In the genomic region with DNA sequence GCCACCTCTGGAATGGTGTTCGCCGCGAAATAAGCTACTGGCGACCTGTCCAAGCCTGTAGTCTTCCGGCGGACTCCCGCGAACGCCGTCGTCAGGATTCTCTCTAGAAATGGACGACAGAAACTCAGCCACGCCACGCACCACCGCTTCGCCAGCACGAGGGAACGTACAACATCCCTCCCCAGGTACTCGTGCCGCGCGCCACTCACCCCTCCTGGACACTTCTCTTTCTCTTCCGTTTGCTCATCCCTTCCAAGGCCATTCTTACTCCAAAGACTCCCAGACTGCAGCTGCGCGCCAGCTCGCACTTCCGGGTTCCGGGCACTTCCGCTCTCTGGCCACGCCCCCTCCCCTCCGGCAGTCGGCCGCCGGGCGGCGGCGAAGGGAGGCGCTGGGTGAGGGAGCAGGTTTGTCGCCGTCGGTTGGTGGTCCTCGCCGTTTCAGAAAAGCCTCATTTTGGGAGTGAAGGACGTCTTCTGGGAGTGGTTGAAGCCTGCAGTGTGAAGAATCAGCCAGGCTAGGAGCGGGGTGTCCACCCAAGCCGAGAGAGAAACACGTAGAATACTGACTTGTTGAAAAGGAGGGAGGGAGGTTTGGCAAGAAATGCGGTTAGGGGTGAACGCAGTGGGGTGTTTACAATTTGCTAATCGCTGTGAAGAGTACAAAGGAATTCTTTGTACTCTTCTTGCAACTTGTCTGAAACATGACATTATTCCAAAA, we compare ENCODE assay signal across 8 cellular contexts. TPM values are rescaled to one million over a fixed set of nuclear protein-coding genes. Genes with fewer than 3 reads are reported as not detected.
DNase-seq lines count a peak whose midpoint lies in the region; ATAC-seq, FAIRE-seq and TF ChIP-seq lines count a peak whose summit lies in the region.

A gene with protein sequence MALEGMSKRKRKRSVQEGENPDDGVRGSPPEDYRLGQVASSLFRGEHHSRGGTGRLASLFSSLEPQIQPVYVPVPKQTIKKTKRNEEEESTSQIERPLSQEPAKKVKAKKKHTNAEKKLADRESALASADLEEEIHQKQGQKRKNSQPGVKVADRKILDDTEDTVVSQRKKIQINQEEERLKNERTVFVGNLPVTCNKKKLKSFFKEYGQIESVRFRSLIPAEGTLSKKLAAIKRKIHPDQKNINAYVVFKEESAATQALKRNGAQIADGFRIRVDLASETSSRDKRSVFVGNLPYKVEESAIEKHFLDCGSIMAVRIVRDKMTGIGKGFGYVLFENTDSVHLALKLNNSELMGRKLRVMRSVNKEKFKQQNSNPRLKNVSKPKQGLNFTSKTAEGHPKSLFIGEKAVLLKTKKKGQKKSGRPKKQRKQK (minus strand): TSS at position 286 of the 720 bp plus-strand sequence. CDS start 24 bp downstream, at position 262.

- peak within 1 kb of the TSS; percentile 91 for H3K14ac ChIP-seq in trophoblast cell (ENCODE audit: low read length)

- H3K9ac ChIP-seq in adipocyte (ENCODE audit: low read length) (peak within 1 kb of the TSS; percentile 96), trophoblast cell (ENCODE audit: low read length) (peak within 1 kb of the TSS; percentile 93)

- WGBS in trophoblast cell (ENCODE audit: extremely low coverage, insufficient coverage, insufficient read length): no CpG with 5 or more reads among the region's 50 CpGs
- 0% methylated on average over 50 of the region's 50 CpGs for WGBS in tibial nerve, 2 donors

- H3K36me3 Mint-ChIP-seq in T-cell: peaks cover 11% of the 10 kb centered on the region

- H3K27me3 Mint-ChIP-seq in T-cell: no peaks in the 10 kb centered on the region

- peak; percentile 85 for DNase-seq in GM12892 (ENCODE audit: insufficient read length)
- peak; percentile 73 for DNase-seq in NCI-H1436 treated with DMSO at 0.1 percent for 48 hours (lab: John Stamatoyannopoulos, UW)
- peak; percentile 81 to 93 (median 90) for DNase-seq in T-cell
- peak; percentile 97 for DNase-seq in adipocyte (ENCODE audit: low read depth)
- peak; percentile 97 for DNase-seq in cardiac septum (ENCODE audit: low spot score)
- DNase-seq in trophoblast cell: peak; percentile 88 to 96
- DNase-seq in tibial nerve (ENCODE audit: low spot score in 2 of 2): peak; percentile 83 to 89

- FAIRE-seq in GM12892 (lab: Jason Lieb, UNC): peak; percentile 92

- H3K4me2 ChIP-seq in trophoblast cell (ENCODE audit: low read length): peak within 1 kb of the TSS; percentile 90

- H3K27me3 ChIP-seq in adipocyte (replicated peaks; ENCODE audit: control insufficient read depth, insufficient read depth, low read length) (no peaks in the 10 kb centered on the region), trophoblast cell (ENCODE audit: insufficient read depth, low read length) (no peaks in the 10 kb centered on the region), tibial nerve (no peaks in the 10 kb centered on the region)

- peak within 1 kb of the TSS; percentile 77 for H2BK5ac ChIP-seq in trophoblast cell (ENCODE audit: low read depth, low read length, poor library complexity)

- H2AK5ac ChIP-seq in trophoblast cell (ENCODE audit: low read length): peak within 1 kb of the TSS; percentile 53

- peak within 1 kb of the TSS; percentile 97 to 99 for H3K27ac Mint-ChIP-seq in T-cell

- peak within 1 kb of the TSS; percentile 97 for H4K8ac ChIP-seq in trophoblast cell (ENCODE audit: low read depth, low read length)

- peak within 1 kb of the TSS in 2 of 3 donors; percentile 93 for H3K4me3 Mint-ChIP-seq in T-cell

- no peak within 1 kb of the TSS for H2BK12ac ChIP-seq in trophoblast cell (ENCODE audit: low read length)

- H3K23ac ChIP-seq in trophoblast cell (ENCODE audit: low read length): no peak within 1 kb of the TSS

- H3K79me2 ChIP-seq in trophoblast cell (ENCODE audit: control insufficient read depth, insufficient read depth, low read length, poor library complexity): peaks cover 3% of the 10 kb centered on the region

- peak in 3 of 5 experiments; percentile 36 to 76 (median 74) for TF ChIP-seq CTCF in tibial nerve (IDR thresholded peaks at IDR 0.05)

- H3K9me3 Mint-ChIP-seq in T-cell: no peaks in the 10 kb centered on the region

- peak within 1 kb of the TSS; percentile 94 for H4K12ac ChIP-seq in trophoblast cell (ENCODE audit: low read depth, low read length)

- CTCF ChIA-PET in T-cell (lab: Charles Lee): interaction anchor here (0.5 to 1.6 kb wide), 7 partner anchors 32 to 661 kb away, joined by 3 to 8 read pairs (median 3); no protein-coding TSS in a partner anchor

- peaks cover 25 to 27% (median 25%) of the 10 kb centered on the region in 3 donors for H3K4me1 Mint-ChIP-seq in T-cell

- peak within 1 kb of the TSS; percentile 88 for H4K91ac ChIP-seq in trophoblast cell (ENCODE audit: low read depth, low read length)

- H3K36me3 ChIP-seq in adipocyte (ENCODE audit: control insufficient read depth, insufficient read depth, low read length, severe bottlenecking): peaks cover 27% of the 10 kb centered on the region
- peaks cover 17 to 26% of the 10 kb centered on the region in 2 experiments for H3K36me3 ChIP-seq in trophoblast cell (ENCODE audit: control insufficient read depth in 1 of 2, insufficient read depth in 2 of 2, low read length in 2 of 2)
- peaks cover 0 to 29% (median 0%) of the 10 kb centered on the region in 3 donors for H3K36me3 ChIP-seq in tibial nerve

- peak within 1 kb of the TSS; percentile 84 for H3K27ac ChIP-seq in trophoblast cell (ENCODE audit: low read depth, low read length)
- peak within 1 kb of the TSS; percentile 54 to 93 (median 90) for H3K27ac ChIP-seq in tibial nerve

- peak within 1 kb of the TSS; percentile 96 for H2AFZ ChIP-seq in trophoblast cell (ENCODE audit: insufficient read depth, low read length, poor library complexity)

- peak within 1 kb of the TSS; percentile 85 for H3K18ac ChIP-seq in trophoblast cell (ENCODE audit: low read length)

- peak; percentile 96 for TF ChIP-seq POLR2A in GM12892 (IDR thresholded peaks at IDR 0.05; ENCODE audit: low read depth, low read length)
- peak; percentile 99 to 100 for TF ChIP-seq POLR2A in tibial nerve (IDR thresholded peaks at IDR 0.05)

- peak within 1 kb of the TSS; percentile 73 for H3K4ac ChIP-seq in trophoblast cell (ENCODE audit: low read depth, low read length)

- H3K4me3 ChIP-seq in adipocyte (ENCODE audit: low read length): peak within 1 kb of the TSS; percentile 92
- H3K4me3 ChIP-seq in trophoblast cell (ENCODE audit: low read depth, low read length): peak within 1 kb of the TSS; percentile 99
- peak within 1 kb of the TSS; percentile 69 to 89 (median 72) for H3K4me3 ChIP-seq in tibial nerve

- intact Hi-C loops in cardiac septum (cut with DNase I): loop anchor here (1.0 kb wide), 1 partner anchor 32 kb away; no protein-coding TSS in a partner anchor

- peaks cover 22% of the 10 kb centered on the region for H3K4me1 ChIP-seq in adipocyte (ENCODE audit: control insufficient read depth, insufficient read depth, low read length)
- peaks cover 8% of the 10 kb centered on the region in 2 experiments for H3K4me1 ChIP-seq in trophoblast cell (ENCODE audit: control insufficient read depth in 1 of 2, insufficient read depth in 2 of 2, low read length in 2 of 2)
- H3K4me1 ChIP-seq in tibial nerve: peaks cover 0 to 40% (median 6%) of the 10 kb centered on the region in 4 donors

- peaks cover 6% of the 10 kb centered on the region for H3K79me1 ChIP-seq in trophoblast cell (ENCODE audit: low read length)

- peak within 1 kb of the TSS; percentile 74 for H2BK120ac ChIP-seq in trophoblast cell (ENCODE audit: insufficient read depth, low read length, poor library complexity)

- TF ChIP-seq EP300 in tibial nerve (IDR thresholded peaks at IDR 0.05): peak in 1 of 2 donors; percentile 99

- H3K9me3 ChIP-seq in adipocyte (ENCODE audit: control insufficient read depth, low read length): no peaks in the 10 kb centered on the region
- H3K9me3 ChIP-seq in trophoblast cell (ENCODE audit: insufficient read depth, low read depth, low read length): no peaks in the 10 kb centered on the region
- no peaks in the 10 kb centered on the region for H3K9me3 ChIP-seq in tibial nerve

- ATAC-seq in HG02840 (IDR thresholded peaks at IDR 0.05; ENCODE audit: low FRiP score, unreplicated experiment) (peak; percentile 91), T-cell (replicated peaks in 1 of 4) (peak; percentile 91 to 94 (median 93))

- POLR2A ChIA-PET in T-cell (lab: Charles Lee): interaction anchor here (0.6 to 1.4 kb wide), 7 partner anchors 28 to 167 kb away, joined by 3 to 4 read pairs (median 3); a partner anchor contains a TSS

RNA-seq across cellular contexts. Expression of the gene that starts here (rescaled TPM):
- 125 TPM for polyA plus RNA-seq in GM12892 (2012; ENCODE audit: missing spikeins)
- total RNA-seq in T-cell (100 to 1,000 TPM; 115 to 169 (median 129) TPM), cardiac septum (48.8 TPM), tibial nerve (10 to 100 TPM; 47.4 to 92.5 (median 51.2) TPM)
- 129 and 130 TPM in 2 replicates for polyA plus RNA-seq in trophoblast cell (2013)

Comparison
In these comparisons a context has a peak if more than half of its experiments do, and no peak if none do; other contexts are left out.
1. Peak in every context shown above with its lines: DNase-seq, ATAC-seq, H3K4me3 ChIP-seq and H3K27ac ChIP-seq.